ENCODE assay signal across 15 cellular contexts in the genomic region with DNA sequence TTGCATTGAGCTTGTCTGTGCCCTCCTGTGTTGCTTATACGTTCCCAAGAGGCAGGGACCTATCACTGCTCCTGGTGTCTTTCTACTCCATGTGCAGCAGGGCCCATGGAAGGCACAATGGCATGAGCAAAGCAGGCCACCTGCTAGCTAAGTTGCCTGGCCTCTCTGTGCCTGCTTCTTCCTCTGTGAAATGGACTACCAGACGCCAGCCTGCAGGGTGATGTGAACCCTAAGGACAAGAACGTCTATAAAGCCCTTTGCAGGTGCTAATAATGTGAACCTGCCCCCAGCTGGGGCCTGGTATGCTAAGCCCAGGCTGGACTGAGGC. TPM values are rescaled to one million over a fixed set of nuclear protein-coding genes. Genes with fewer than 3 reads are reported as not detected.
DNase-seq lines count a peak whose midpoint lies in the region; ATAC-seq, FAIRE-seq and TF ChIP-seq lines count a peak whose summit lies in the region.
"Had no signal": no experiment of that assay in that cellular context is flagged by ENCODE, and none has a peak within 500 bp of the region (broad histone marks: within the 10 kb centered on the region; RNA-seq: fewer than 3 reads in every experiment).

No MANE protein-coding gene starts in this region.

- H3K27me3 ChIP-seq in mammary epithelial cell (ENCODE audit: insufficient read depth, low read length): no peaks in the 10 kb centered on the region
- H3K27me3 ChIP-seq in HepG2 (ENCODE audit: control insufficient read depth in 1 of 2, insufficient read depth in 2 of 2, low read length in 2 of 2): no peaks in the 10 kb centered on the region; a peak in 1 of 5 replicates
- H3K27me3 ChIP-seq in effector memory CD4-positive, alpha-beta T cell (replicated peaks; ENCODE audit: control insufficient read depth, insufficient read depth, low read length, poor library complexity, severe bottlenecking): no peaks in the 10 kb centered on the region
- H3K27me3 ChIP-seq: adrenal gland, esophagus squamous epithelium, SJSA1 had no signal

- H3K9me3 Mint-ChIP-seq in MCF 10A (ENCODE audit: unreplicated experiment): no peaks in the 10 kb centered on the region
- H3K9me3 Mint-ChIP-seq in stimulated activated naive B cell treated with anti-CD40 and anti-IgM and Interleukin-4, amounts not matched to agents 10 μg/mL and 1 μg/mL and 100 μg/mL, for 72 hours: no peaks in the 10 kb centered on the region

- H3K27ac Mint-ChIP-seq in MCF 10A (ENCODE audit: low read depth, unreplicated experiment): peak overlapping the region; percentile 6
- peak overlapping the region; percentile 82 for H3K27ac Mint-ChIP-seq in stimulated activated naive B cell treated with anti-CD40 and anti-IgM and Interleukin-4, amounts not matched to agents 10 μg/mL and 1 μg/mL and 100 μg/mL, for 72 hours

- TF ChIP-seq EP300 in HepG2 (IDR thresholded peaks at IDR 0.05; ENCODE audit: low read depth in 2 of 2, low read length in 2 of 2): no peak
- no peak for TF ChIP-seq EP300 in HepG2 (CRISPR knock-in tag; IDR thresholded peaks at IDR 0.05; ENCODE audit: borderline replicate concordance)

- peak in 1 of 2 experiments; percentile 6; a peak in 1 of 4 replicates for TF ChIP-seq POLR2A in HepG2 (IDR thresholded peaks at IDR 0.05; ENCODE audit: insufficient read depth in 1 of 2, low read depth in 2 of 2, low read length in 2 of 2)

- peaks cover 8% of the 10 kb centered on the region for H3K36me3 ChIP-seq in mammary epithelial cell (ENCODE audit: insufficient read depth, low read length)
- H3K36me3 ChIP-seq in HepG2 (replicated peaks in 1 of 2; ENCODE audit: control insufficient read depth in 1 of 2, insufficient read depth in 2 of 2, low read length in 2 of 2): peaks cover 16 to 35% of the 10 kb centered on the region in 2 experiments
- H3K36me3 ChIP-seq in effector memory CD4-positive, alpha-beta T cell (ENCODE audit: control insufficient read depth, insufficient read depth, low read length): peaks cover 26% of the 10 kb centered on the region

- H4K20me1 ChIP-seq in mammary epithelial cell (ENCODE audit: insufficient read depth, low read length): no peaks in the 10 kb centered on the region
- H4K20me1 ChIP-seq in HepG2 (ENCODE audit: insufficient read depth, low read length): no peaks in the 10 kb centered on the region

- H3K9ac ChIP-seq in mammary epithelial cell (ENCODE audit: insufficient read depth, low read length) (no peak overlapping the region), HepG2 (ENCODE audit: insufficient read depth, low read depth, low read length) (peak overlapping the region; percentile 84)

- no peaks in the 10 kb centered on the region for H3K9me3 ChIP-seq in mammary epithelial cell (replicated peaks; ENCODE audit: insufficient read depth, low read length)
- no peaks in the 10 kb centered on the region for H3K9me3 ChIP-seq in HepG2 (ENCODE audit: low read length)
- H3K9me3 ChIP-seq in effector memory CD4-positive, alpha-beta T cell (ENCODE audit: control insufficient read depth, low read length): no peaks in the 10 kb centered on the region
- H3K9me3 ChIP-seq: adrenal gland, esophagus squamous epithelium, SJSA1, thoracic aorta had no signal

- intact Hi-C loops in MCF 10A (cut with micrococcal nuclease) (no loop called here), mammary epithelial cell (cut with micrococcal nuclease) (no loop called here), HepG2 (cut with micrococcal nuclease; ENCODE audit: unreplicated experiment) (loop anchor here (2.0 kb wide), 1 partner anchor 52 kb away; a partner anchor contains a TSS)

- no peak overlapping the region for H3K4me3 Mint-ChIP-seq in MCF 10A (ENCODE audit: unreplicated experiment)
- H3K4me3 Mint-ChIP-seq in stimulated activated naive B cell treated with anti-CD40 and anti-IgM and Interleukin-4, amounts not matched to agents 10 μg/mL and 1 μg/mL and 100 μg/mL, for 72 hours: peak overlapping the region; percentile 26 to 46

- in situ Hi-C loops in mammary epithelial cell (cut with MboI; ENCODE audit: low sequenced_read_pairs in 2 of 2) (no loop called here), HepG2 (cut with HindIII; ENCODE audit: extremely low pct_ligation_motif_present, low pct_unique_long_range_greater_than_20kb) (no loop called here)

- dilution Hi-C loops in mammary epithelial cell (cut with HindIII; ENCODE audit: low sequenced_read_pairs): no loop called here

- ATAC-seq in HepG2: no peak
- ATAC-seq in stimulated activated naive B cell treated with anti-CD40 and anti-IgM and Interleukin-4, amounts not matched to agents 10 μg/mL and 1 μg/mL and 100 μg/mL, for 72 hours (replicated peaks): no peak
- ATAC-seq in GM19023 (IDR thresholded peaks at IDR 0.05; ENCODE audit: unreplicated experiment): no peak

- FAIRE-seq in HepG2 (lab: Jason Lieb, UNC): no peak

- DNase-seq in MCF 10A (ENCODE audit: unreplicated experiment) (no peak), mammary epithelial cell (no peak), NAMALWA (ENCODE audit: low spot score) (peak; percentile 11), HepG2 (ENCODE audit: low spot score) (no peak)
- no peak for DNase-seq in stimulated activated naive B cell treated with anti-CD40 and anti-IgM and Interleukin-4, amounts not matched to agents 10 μg/mL and 1 μg/mL and 100 μg/mL, for 72 hours
- DNase-seq in stimulated activated CD4-positive, alpha-beta T cell treated with anti-CD3 and anti-CD28 coated beads, Interleukin-4, amount 100 ng/mL, for 24 hours: no peak
- DNase-seq in effector memory CD4-positive, alpha-beta T cell: no peak
- DNase-seq: esophagus squamous epithelium; hypothalamus; NK-92 treated with Interleukin-12 subunit alpha and Interleukin-12 subunit beta, amount 100 ng/mL, for 24 hours; stimulated activated CD4-positive, alpha-beta T cell treated with anti-CD3 and anti-CD28 coated beads, Interleukin-12 subunit alpha, Interleukin-12 subunit beta, amount 100 ng/mL, for 4 hours had no signal

- TF ChIP-seq CTCF in MCF 10A (IDR thresholded peaks at IDR 0.05; ENCODE audit: unreplicated experiment) (no peak), mammary epithelial cell (conservative IDR thresholded peaks at IDR 0.05 in 1 of 2, IDR thresholded peaks at IDR 0.05 in 1 of 2; ENCODE audit: extremely low read depth in 1 of 2, insufficient read depth in 1 of 2, low read depth in 1 of 2, low read length in 2 of 2) (no peak), HepG2 (CRISPR knock-in tag; IDR thresholded peaks at IDR 0.05) (no peak)

- H3K27ac ChIP-seq in mammary epithelial cell (ENCODE audit: insufficient read depth, low read depth, low read length) (no peak overlapping the region), HepG2 (ENCODE audit: extremely low read length, insufficient read depth, low read length) (peak overlapping the region; percentile 98)
- H3K27ac ChIP-seq in effector memory CD4-positive, alpha-beta T cell (ENCODE audit: insufficient read depth, low read length, poor library complexity, severe bottlenecking): no peak overlapping the region
- H3K27ac ChIP-seq: esophagus squamous epithelium, SJSA1, thoracic aorta had no signal

- H3K4me1 Mint-ChIP-seq in MCF 10A (ENCODE audit: insufficient read depth, unreplicated experiment): peaks cover 25% of the 10 kb centered on the region
- peaks cover 41 to 74% of the 10 kb centered on the region in 2 donors for H3K4me1 Mint-ChIP-seq in stimulated activated naive B cell treated with anti-CD40 and anti-IgM and Interleukin-4, amounts not matched to agents 10 μg/mL and 1 μg/mL and 100 μg/mL, for 72 hours

- POLR2A ChIA-PET in MCF 10A (lab: Yijun Ruan, JAX): no interaction called here
- POLR2A ChIA-PET in HepG2 (lab: Yijun Ruan, JAX): interaction anchor here (0.7 to 9.3 kb wide), 16 partner anchors 9 to 52 kb away, joined by 3 to 138 read pairs (median 12); a partner anchor contains a TSS

- H2AFZ ChIP-seq in mammary epithelial cell (ENCODE audit: low read depth, low read length): no peak overlapping the region
- no peak overlapping the region for H2AFZ ChIP-seq in HepG2 (ENCODE audit: low read length)

- no peak for TF ChIP-seq RAD21 in HepG2 (CRISPR knock-in tag; IDR thresholded peaks at IDR 0.05)

- H3K4me3 ChIP-seq in mammary epithelial cell (replicated peaks in 1 of 3; ENCODE audit: insufficient read depth in 1 of 3, low read depth in 2 of 3, low read length in 3 of 3) (no peak overlapping the region), HepG2 (replicated peaks in 1 of 3; ENCODE audit: insufficient read depth in 1 of 3, low read depth in 2 of 3, low read length in 3 of 3) (peak overlapping the region in 1 of 3 experiments; percentile 51; a peak in 2 of 6 replicates)
- no peak overlapping the region for H3K4me3 ChIP-seq in effector memory CD4-positive, alpha-beta T cell (ENCODE audit: insufficient read depth, low read depth, low read length, poor library complexity, severe bottlenecking)
- H3K4me3 ChIP-seq: adrenal gland, esophagus squamous epithelium, SJSA1, thoracic aorta had no signal

- BruUV-seq in MCF 10A (replicated peaks; lab: Mats Ljungman, UMichigan) (no TSS peak), mammary epithelial cell (replicated peaks; lab: Mats Ljungman, UMichigan) (no TSS peak), HepG2 (replicated peaks; lab: Mats Ljungman, UMichigan) (no TSS peak)

- WGBS in mammary epithelial cell (ENCODE audit: low coverage, missing lambda C conversion rate): 100% methylated on average over 1 of the region's 3 CpGs
- 8% methylated on average over 2 of the region's 3 CpGs for WGBS in HepG2 (ENCODE audit: low lambda C conversion rate)

- peaks cover 11% of the 10 kb centered on the region for H3K4me1 ChIP-seq in mammary epithelial cell (ENCODE audit: insufficient read depth, low read length)
- peaks cover 75% of the 10 kb centered on the region for H3K4me1 ChIP-seq in HepG2 (ENCODE audit: insufficient read depth, low read length)
- H3K4me1 ChIP-seq in effector memory CD4-positive, alpha-beta T cell (ENCODE audit: control insufficient read depth, insufficient read depth, low read length, poor library complexity, severe bottlenecking): peaks cover 11% of the 10 kb centered on the region

- H3K4me2 ChIP-seq in mammary epithelial cell (ENCODE audit: insufficient read depth, low read depth, low read length): no peak overlapping the region
- H3K4me2 ChIP-seq in HepG2 (ENCODE audit: low read depth, low read length): peak overlapping the region; percentile 92

- CTCF ChIA-PET in MCF 10A (lab: Yijun Ruan, JAX) (interaction anchor here (0.6 kb wide), 1 partner anchor 1954 kb away, joined by 3 read pairs; no protein-coding TSS in a partner anchor), mammary epithelial cell (lab: Charles Lee; ENCODE audit: low non-redundant PET) (no interaction called here), HepG2 (lab: Yijun Ruan, JAX; ENCODE audit: low intra/inter-chr PET ratio, low total read pairs) (no interaction called here)

- H3K36me3 Mint-ChIP-seq in MCF 10A (ENCODE audit: insufficient read depth, unreplicated experiment): peaks cover 31% of the 10 kb centered on the region
- peaks cover 43 to 57% of the 10 kb centered on the region in 2 donors for H3K36me3 Mint-ChIP-seq in stimulated activated naive B cell treated with anti-CD40 and anti-IgM and Interleukin-4, amounts not matched to agents 10 μg/mL and 1 μg/mL and 100 μg/mL, for 72 hours

- no peaks in the 10 kb centered on the region for H3K27me3 Mint-ChIP-seq in MCF 10A (ENCODE audit: insufficient read depth, unreplicated experiment)
- no peaks in the 10 kb centered on the region for H3K27me3 Mint-ChIP-seq in stimulated activated naive B cell treated with anti-CD40 and anti-IgM and Interleukin-4, amounts not matched to agents 10 μg/mL and 1 μg/mL and 100 μg/mL, for 72 hours

- H3K79me2 ChIP-seq in mammary epithelial cell (ENCODE audit: insufficient read depth, low read length): peaks cover 72% of the 10 kb centered on the region
- peaks cover 61% of the 10 kb centered on the region for H3K79me2 ChIP-seq in HepG2 (ENCODE audit: insufficient read depth, low read length)

RNA-seq across cellular contexts. Expression of a gene that starts 4.1 kb away (rescaled TPM):
- 47.0 and 48.4 TPM in 2 replicates for total RNA-seq in MCF 10A (2022)
- total RNA-seq in mammary epithelial cell: 10 to 100 TPM; 60.9 to 98.7 TPM
- polyA plus RNA-seq in mammary epithelial cell: 88.8 TPM
- polyA minus RNA-seq in mammary epithelial cell: 60.4 TPM
- total RNA-seq in HepG2 (2016; rRNA removed; fragmentation: Illumina TruSeq; extraction: Trizol): 125 and 128 TPM in 2 replicates
- total RNA-seq in HepG2 (2016; cell fraction: cytosol; rRNA removed; fragmentation: Illumina TruSeq; extraction: Trizol; ENCODE audit: low read depth): 57.0 and 62.1 TPM in 2 replicates
- 114 and 129 TPM in 2 replicates for total RNA-seq in HepG2 (2016; cell fraction: insoluble cytoplasmic fraction; rRNA removed; fragmentation: Illumina TruSeq; extraction: Trizol)
- 156 and 159 TPM in 2 replicates for total RNA-seq in HepG2 (2016; cell fraction: membrane; rRNA removed; fragmentation: Illumina TruSeq; extraction: Trizol)
- 69.6 and 73.3 TPM in 2 replicates for total RNA-seq in HepG2 (2016; cell fraction: nucleus; rRNA removed; fragmentation: Illumina TruSeq; extraction: Trizol)
- polyA plus RNA-seq in HepG2 (2011; rRNA removed): 245 and 282 TPM in 2 replicates
- 177 and 210 TPM in 2 replicates for polyA plus RNA-seq in HepG2 (2011; cell fraction: cytosol; rRNA removed)
- polyA plus RNA-seq in HepG2 (2011; cell fraction: nucleus; rRNA removed): 217 and 220 TPM in 2 replicates
- polyA plus RNA-seq in HepG2 (2012): 123 and 145 TPM in 2 replicates
- polyA plus RNA-seq in HepG2 (2016; cell fraction: cytosol; fragmentation: Illumina TruSeq; extraction: Trizol; ENCODE audit: low read depth): 33.4 and 34.1 TPM in 2 replicates
- 101 and 109 TPM in 2 replicates for polyA plus RNA-seq in HepG2 (2016; cell fraction: insoluble cytoplasmic fraction; fragmentation: Illumina TruSeq; extraction: Trizol; ENCODE audit: low read depth)
- polyA plus RNA-seq in HepG2 (2016; cell fraction: membrane; fragmentation: Illumina TruSeq; extraction: Trizol; ENCODE audit: low read depth): 91.3 and 96.0 TPM in 2 replicates
- 119 and 131 TPM in 2 replicates for polyA plus RNA-seq in HepG2 (2016; cell fraction: nucleus; fragmentation: Illumina TruSeq; extraction: Trizol; ENCODE audit: insufficient read depth, low read depth)
- polyA minus RNA-seq in HepG2 (2011; rRNA and poly(A)+ RNA removed; ENCODE audit: low replicate concordance): 194 and 636 TPM in 2 replicates
- 178 and 203 TPM in 2 replicates for polyA minus RNA-seq in HepG2 (2011; cell fraction: cytosol; rRNA and poly(A)+ RNA removed)
- 53.7 and 80.4 TPM in 2 replicates for polyA minus RNA-seq in HepG2 (2011; cell fraction: nucleus; rRNA and poly(A)+ RNA removed)

RNA-seq across cellular contexts. Expression of a gene that starts 4.9 kb away (rescaled TPM):
- 90.9 and 94.6 TPM in 2 replicates for total RNA-seq in MCF 10A (2022)
- total RNA-seq in mammary epithelial cell: 10 to 100 TPM; 74.8 to 99.7 TPM
- polyA plus RNA-seq in mammary epithelial cell: 358 TPM
- 282 TPM for polyA minus RNA-seq in mammary epithelial cell
- total RNA-seq in HepG2 (2016; rRNA removed; fragmentation: Illumina TruSeq; extraction: Trizol): 209 and 287 TPM in 2 replicates
- 29.0 and 31.7 TPM in 2 replicates for total RNA-seq in HepG2 (2016; cell fraction: cytosol; rRNA removed; fragmentation: Illumina TruSeq; extraction: Trizol; ENCODE audit: low read depth)
- 214 and 298 TPM in 2 replicates for total RNA-seq in HepG2 (2016; cell fraction: insoluble cytoplasmic fraction; rRNA removed; fragmentation: Illumina TruSeq; extraction: Trizol)
- total RNA-seq in HepG2 (2016; cell fraction: membrane; rRNA removed; fragmentation: Illumina TruSeq; extraction: Trizol): 35.4 and 36.1 TPM in 2 replicates
- 83.7 and 87.5 TPM in 2 replicates for total RNA-seq in HepG2 (2016; cell fraction: nucleus; rRNA removed; fragmentation: Illumina TruSeq; extraction: Trizol)
- polyA plus RNA-seq in HepG2 (2011; rRNA removed): 107 and 110 TPM in 2 replicates
- 278 and 291 TPM in 2 replicates for polyA plus RNA-seq in HepG2 (2011; cell fraction: cytosol; rRNA removed)
- 55.5 and 61.4 TPM in 2 replicates for polyA plus RNA-seq in HepG2 (2011; cell fraction: nucleus; rRNA removed)
- polyA plus RNA-seq in HepG2 (2012): 178 and 251 TPM in 2 replicates
- 35.3 and 40.6 TPM in 2 replicates for polyA plus RNA-seq in HepG2 (2016; cell fraction: cytosol; fragmentation: Illumina TruSeq; extraction: Trizol; ENCODE audit: low read depth)
- 420 and 438 TPM in 2 replicates for polyA plus RNA-seq in HepG2 (2016; cell fraction: insoluble cytoplasmic fraction; fragmentation: Illumina TruSeq; extraction: Trizol; ENCODE audit: low read depth)
- polyA plus RNA-seq in HepG2 (2016; cell fraction: membrane; fragmentation: Illumina TruSeq; extraction: Trizol; ENCODE audit: low read depth): 35.8 and 37.4 TPM in 2 replicates
- 132 and 146 TPM in 2 replicates for polyA plus RNA-seq in HepG2 (2016; cell fraction: nucleus; fragmentation: Illumina TruSeq; extraction: Trizol; ENCODE audit: insufficient read depth, low read depth)
- 134 and 369 TPM in 2 replicates for polyA minus RNA-seq in HepG2 (2011; rRNA and poly(A)+ RNA removed; ENCODE audit: low replicate concordance)
- polyA minus RNA-seq in HepG2 (2011; cell fraction: cytosol; rRNA and poly(A)+ RNA removed): 72.3 and 74.0 TPM in 2 replicates
- polyA minus RNA-seq in HepG2 (2011; cell fraction: nucleus; rRNA and poly(A)+ RNA removed): 83.2 and 93.4 TPM in 2 replicates

RNA-seq across cellular contexts. Expression of a gene that starts 42.0 kb away (rescaled TPM):
- total RNA-seq in MCF 10A (2022): 2.6 and 3.2 TPM in 2 replicates
- total RNA-seq in mammary epithelial cell: 10 to 100 TPM; 11.5 to 17.3 TPM
- 6.9 TPM for polyA plus RNA-seq in mammary epithelial cell
- polyA minus RNA-seq in mammary epithelial cell: 1.9 TPM
- total RNA-seq in HepG2 (2016; rRNA removed; fragmentation: Illumina TruSeq; extraction: Trizol): 5.7 and 11.8 TPM in 2 replicates
- 14.2 and 14.4 TPM in 2 replicates for total RNA-seq in HepG2 (2016; cell fraction: cytosol; rRNA removed; fragmentation: Illumina TruSeq; extraction: Trizol; ENCODE audit: low read depth)
- 5.6 and 12.5 TPM in 2 replicates for total RNA-seq in HepG2 (2016; cell fraction: insoluble cytoplasmic fraction; rRNA removed; fragmentation: Illumina TruSeq; extraction: Trizol)
- total RNA-seq in HepG2 (2016; cell fraction: membrane; rRNA removed; fragmentation: Illumina TruSeq; extraction: Trizol): 14.8 and 16.4 TPM in 2 replicates
- 10.7 and 13.7 TPM in 2 replicates for total RNA-seq in HepG2 (2016; cell fraction: nucleus; rRNA removed; fragmentation: Illumina TruSeq; extraction: Trizol)
- 34.8 and 48.8 TPM in 2 replicates for polyA plus RNA-seq in HepG2 (2011; rRNA removed)
- polyA plus RNA-seq in HepG2 (2011; cell fraction: cytosol; rRNA removed): 18.6 and 35.0 TPM in 2 replicates
- polyA plus RNA-seq in HepG2 (2011; cell fraction: nucleus; rRNA removed): 225 and 265 TPM in 2 replicates
- 19.0 and 24.1 TPM in 2 replicates for polyA plus RNA-seq in HepG2 (2012)
- 15.3 and 17.1 TPM in 2 replicates for polyA plus RNA-seq in HepG2 (2016; cell fraction: cytosol; fragmentation: Illumina TruSeq; extraction: Trizol; ENCODE audit: low read depth)
- polyA plus RNA-seq in HepG2 (2016; cell fraction: insoluble cytoplasmic fraction; fragmentation: Illumina TruSeq; extraction: Trizol; ENCODE audit: low read depth): 8.8 and 9.2 TPM in 2 replicates
- polyA plus RNA-seq in HepG2 (2016; cell fraction: membrane; fragmentation: Illumina TruSeq; extraction: Trizol; ENCODE audit: low read depth): 17.8 and 17.9 TPM in 2 replicates
- polyA plus RNA-seq in HepG2 (2016; cell fraction: nucleus; fragmentation: Illumina TruSeq; extraction: Trizol; ENCODE audit: insufficient read depth, low read depth): 32.8 and 35.7 TPM in 2 replicates
- polyA minus RNA-seq in HepG2 (2011; rRNA and poly(A)+ RNA removed; ENCODE audit: low replicate concordance): 24.5 TPM in 1 of 2 replicates, not detected in the other
- 5.7 and 8.9 TPM in 2 replicates for polyA minus RNA-seq in HepG2 (2011; cell fraction: cytosol; rRNA and poly(A)+ RNA removed)
- 13.3 and 13.4 TPM in 2 replicates for polyA minus RNA-seq in HepG2 (2011; cell fraction: nucleus; rRNA and poly(A)+ RNA removed)

RNA-seq across cellular contexts. Expression of a gene that starts 52.1 kb away (rescaled TPM):
- total RNA-seq in MCF 10A (2022): 0.63 and 0.76 TPM in 2 replicates
- 10 to 100 TPM; 10.9 to 26.5 TPM for total RNA-seq in mammary epithelial cell
- 14.6 TPM for polyA plus RNA-seq in mammary epithelial cell
- polyA minus RNA-seq in mammary epithelial cell: 18.3 TPM
- total RNA-seq in HepG2 (2016; rRNA removed; fragmentation: Illumina TruSeq; extraction: Trizol): 11.6 and 29.9 TPM in 2 replicates
- 6.9 and 7.0 TPM in 2 replicates for total RNA-seq in HepG2 (2016; cell fraction: cytosol; rRNA removed; fragmentation: Illumina TruSeq; extraction: Trizol; ENCODE audit: low read depth)
- 14.5 and 27.5 TPM in 2 replicates for total RNA-seq in HepG2 (2016; cell fraction: insoluble cytoplasmic fraction; rRNA removed; fragmentation: Illumina TruSeq; extraction: Trizol)
- 8.2 and 14.5 TPM in 2 replicates for total RNA-seq in HepG2 (2016; cell fraction: membrane; rRNA removed; fragmentation: Illumina TruSeq; extraction: Trizol)
- total RNA-seq in HepG2 (2016; cell fraction: nucleus; rRNA removed; fragmentation: Illumina TruSeq; extraction: Trizol): 30.4 and 31.0 TPM in 2 replicates
- polyA plus RNA-seq in HepG2 (2011; rRNA removed): 103 and 150 TPM in 2 replicates
- 81.5 and 120 TPM in 2 replicates for polyA plus RNA-seq in HepG2 (2011; cell fraction: cytosol; rRNA removed)
- 371 and 443 TPM in 2 replicates for polyA plus RNA-seq in HepG2 (2011; cell fraction: nucleus; rRNA removed)
- polyA plus RNA-seq in HepG2 (2012): 45.9 and 52.6 TPM in 2 replicates
- 8.9 and 10.2 TPM in 2 replicates for polyA plus RNA-seq in HepG2 (2016; cell fraction: cytosol; fragmentation: Illumina TruSeq; extraction: Trizol; ENCODE audit: low read depth)
- polyA plus RNA-seq in HepG2 (2016; cell fraction: insoluble cytoplasmic fraction; fragmentation: Illumina TruSeq; extraction: Trizol; ENCODE audit: low read depth): 15.2 and 17.2 TPM in 2 replicates
- polyA plus RNA-seq in HepG2 (2016; cell fraction: membrane; fragmentation: Illumina TruSeq; extraction: Trizol; ENCODE audit: low read depth): 11.3 and 13.6 TPM in 2 replicates
- 74.0 and 82.3 TPM in 2 replicates for polyA plus RNA-seq in HepG2 (2016; cell fraction: nucleus; fragmentation: Illumina TruSeq; extraction: Trizol; ENCODE audit: insufficient read depth, low read depth)
- 7.2 and 119 TPM in 2 replicates for polyA minus RNA-seq in HepG2 (2011; rRNA and poly(A)+ RNA removed; ENCODE audit: low replicate concordance)
- 46.0 and 49.6 TPM in 2 replicates for polyA minus RNA-seq in HepG2 (2011; cell fraction: cytosol; rRNA and poly(A)+ RNA removed)
- polyA minus RNA-seq in HepG2 (2011; cell fraction: nucleus; rRNA and poly(A)+ RNA removed): 35.4 and 41.2 TPM in 2 replicates

RNA-seq across cellular contexts. Expression of a gene that starts 55.7 kb away (rescaled TPM):
- total RNA-seq in MCF 10A (2022) (not detected in 2 replicates), mammary epithelial cell (not detected), HepG2 (2016; rRNA removed; fragmentation: Illumina TruSeq; extraction: Trizol) (0.60 and 1.2 TPM in 2 replicates)
- polyA plus RNA-seq in mammary epithelial cell (not detected), HepG2 (2011; rRNA removed) (0.38 and 0.59 TPM in 2 replicates)
- not detected for polyA minus RNA-seq in mammary epithelial cell
- 0.53 and 0.61 TPM in 2 replicates for total RNA-seq in HepG2 (2016; cell fraction: cytosol; rRNA removed; fragmentation: Illumina TruSeq; extraction: Trizol; ENCODE audit: low read depth)
- total RNA-seq in HepG2 (2016; cell fraction: insoluble cytoplasmic fraction; rRNA removed; fragmentation: Illumina TruSeq; extraction: Trizol): 0.43 and 0.89 TPM in 2 replicates
- 0.90 and 0.96 TPM in 2 replicates for total RNA-seq in HepG2 (2016; cell fraction: membrane; rRNA removed; fragmentation: Illumina TruSeq; extraction: Trizol)
- total RNA-seq in HepG2 (2016; cell fraction: nucleus; rRNA removed; fragmentation: Illumina TruSeq; extraction: Trizol): 1.0 and 1.1 TPM in 2 replicates
- 0.24 and 0.28 TPM in 2 replicates for polyA plus RNA-seq in HepG2 (2011; cell fraction: cytosol; rRNA removed)
- 0.84 and 1.1 TPM in 2 replicates for polyA plus RNA-seq in HepG2 (2011; cell fraction: nucleus; rRNA removed)
- polyA plus RNA-seq in HepG2 (2012): 0.49 and 1.2 TPM in 2 replicates
- polyA plus RNA-seq in HepG2 (2016; cell fraction: cytosol; fragmentation: Illumina TruSeq; extraction: Trizol; ENCODE audit: low read depth): 0.42 and 0.53 TPM in 2 replicates
- polyA plus RNA-seq in HepG2 (2016; cell fraction: insoluble cytoplasmic fraction; fragmentation: Illumina TruSeq; extraction: Trizol; ENCODE audit: low read depth): 0.80 and 0.84 TPM in 2 replicates
- 0.63 and 0.65 TPM in 2 replicates for polyA plus RNA-seq in HepG2 (2016; cell fraction: membrane; fragmentation: Illumina TruSeq; extraction: Trizol; ENCODE audit: low read depth)
- 1.5 and 1.6 TPM in 2 replicates for polyA plus RNA-seq in HepG2 (2016; cell fraction: nucleus; fragmentation: Illumina TruSeq; extraction: Trizol; ENCODE audit: insufficient read depth, low read depth)
- 0.05 and 0.22 TPM in 2 replicates for polyA minus RNA-seq in HepG2 (2011; rRNA and poly(A)+ RNA removed; ENCODE audit: low replicate concordance)
- not detected in 2 replicates for polyA minus RNA-seq in HepG2 (2011; cell fraction: cytosol; rRNA and poly(A)+ RNA removed)
- polyA minus RNA-seq in HepG2 (2011; cell fraction: nucleus; rRNA and poly(A)+ RNA removed): 0.77 and 0.99 TPM in 2 replicates
